9 cellular contexts compared by ENCODE assay signal in the genomic region with DNA sequence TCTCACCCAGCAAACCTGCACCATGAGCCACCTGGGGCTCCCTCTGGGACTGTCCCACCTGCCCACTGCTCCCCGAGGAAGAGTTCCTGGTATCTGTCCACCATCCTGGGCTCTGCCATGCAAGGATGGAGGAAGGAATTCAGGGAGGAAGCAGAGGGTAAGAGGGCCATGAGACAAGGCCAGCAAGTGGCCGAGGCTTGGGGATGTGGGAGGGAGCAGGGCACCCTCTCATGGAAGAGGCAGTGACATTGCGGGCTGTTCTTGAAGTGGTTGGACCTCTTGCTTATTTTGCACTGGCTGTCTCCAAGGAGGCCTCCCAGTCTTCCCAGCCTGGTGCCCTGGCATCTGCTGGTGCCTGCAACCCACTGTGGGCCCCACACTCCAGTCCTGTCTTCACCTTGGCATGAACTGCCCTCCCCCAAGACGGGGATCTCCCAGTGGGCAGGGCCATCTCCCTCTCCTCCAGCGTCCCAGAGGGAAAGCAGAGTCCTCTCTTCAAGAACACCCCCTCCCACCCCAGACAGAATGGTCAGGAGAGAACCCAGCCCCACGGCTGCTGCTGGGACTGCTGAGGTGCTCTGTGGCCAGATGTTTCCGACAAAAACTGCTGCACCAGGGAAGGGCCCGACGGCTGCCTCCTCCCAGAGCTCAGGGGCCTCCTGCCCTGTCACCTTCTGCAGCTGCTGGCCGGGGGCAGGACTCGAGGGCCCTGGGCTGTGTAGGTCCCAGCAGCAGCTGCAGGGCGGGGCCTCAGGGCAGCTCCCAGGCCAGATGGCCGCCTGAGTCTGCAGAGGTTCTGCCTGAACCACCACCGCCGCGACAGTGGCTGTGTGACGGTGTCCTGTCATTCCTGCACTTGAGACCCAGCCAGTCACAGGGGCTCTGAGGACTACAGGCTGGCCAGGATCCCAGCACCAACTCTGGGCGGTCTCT. TPM values are rescaled to one million over a fixed set of nuclear protein-coding genes. Genes with fewer than 3 reads are reported as not detected.
DNase-seq lines count a peak whose midpoint lies in the region; ATAC-seq and TF ChIP-seq lines count a peak whose summit lies in the region.
"Had no signal": no experiment of that assay in that cellular context is flagged by ENCODE, and none has a peak within 500 bp of the region (broad histone marks: within the 10 kb centered on the region; RNA-seq: fewer than 3 reads in every experiment).

No MANE protein-coding gene starts in this region.

- H3K36me3 Mint-ChIP-seq in mesothelial cell of epicardium: no peaks in the 10 kb centered on the region

- intact Hi-C loops in vagina (cut with DNase I): loop anchor here (2.0 to 10.0 kb wide), 3 partner anchors 29 to 450 kb away; a partner anchor contains a TSS

- H3K4me1 ChIP-seq in adipocyte (ENCODE audit: control insufficient read depth, insufficient read depth, low read length): peaks cover 67% of the 10 kb centered on the region
- H3K4me1 ChIP-seq in vagina: peaks cover 47% of the 10 kb centered on the region

- peaks cover 24% of the 10 kb centered on the region for H3K27me3 Mint-ChIP-seq in stimulated activated naive CD8-positive, alpha-beta T cell treated with anti-CD3 and anti-CD28 coated beads, Interleukin-15, amount 100 ng/mL, for 72 hours
- H3K27me3 Mint-ChIP-seq in mesothelial cell of epicardium (ENCODE audit: low read depth): peaks cover 12% of the 10 kb centered on the region

- TF ChIP-seq POLR2A in vagina (IDR thresholded peaks at IDR 0.05): no peak

- no peaks in the 10 kb centered on the region for H3K9me3 Mint-ChIP-seq in stimulated activated naive CD8-positive, alpha-beta T cell treated with anti-CD3 and anti-CD28 coated beads, Interleukin-15, amount 100 ng/mL, for 72 hours
- no peaks in the 10 kb centered on the region for H3K9me3 Mint-ChIP-seq in mesothelial cell of epicardium

- H3K4me3 Mint-ChIP-seq in stimulated activated naive CD8-positive, alpha-beta T cell treated with anti-CD3 and anti-CD28 coated beads, Interleukin-15, amount 100 ng/mL, for 72 hours: peak overlapping the region; percentile 77 to 82
- peak overlapping the region; percentile 68 for H3K4me3 Mint-ChIP-seq in mesothelial cell of epicardium

- TF ChIP-seq CTCF in mesothelial cell of epicardium (IDR thresholded peaks at IDR 0.05; ENCODE audit: unreplicated experiment) (no peak), vagina (IDR thresholded peaks at IDR 0.05) (no peak)

- peak overlapping the region; percentile 34 for H3K9ac ChIP-seq in adipocyte (ENCODE audit: low read length)

- peaks cover 75% of the 10 kb centered on the region for H3K4me1 Mint-ChIP-seq in stimulated activated naive CD8-positive, alpha-beta T cell treated with anti-CD3 and anti-CD28 coated beads, Interleukin-15, amount 100 ng/mL, for 72 hours
- peaks cover 43% of the 10 kb centered on the region for H3K4me1 Mint-ChIP-seq in mesothelial cell of epicardium

- DNase-seq in stimulated activated naive CD8-positive, alpha-beta T cell treated with anti-CD3 and anti-CD28 coated beads, Interleukin-15, amount 100 ng/mL, for 72 hours: no peak
- no peak for DNase-seq in stimulated activated naive CD8-positive, alpha-beta T cell treated with anti-CD3 and anti-CD28 coated beads, Interleukin-15, Interleukin-2, amounts not matched to agents 100 U/mL and 50 U/mL, for 24 hours
- no peak for DNase-seq in adipocyte (ENCODE audit: low read depth)
- no peak for DNase-seq in mesothelial cell of epicardium (ENCODE audit: low spot score in 2 of 2, unreplicated experiment in 2 of 2)
- DNase-seq in vagina (ENCODE audit: extremely low spot score in 2 of 2): no peak
- no peak for DNase-seq in SKM-1 treated with dmso at 0.1 percent for 144 hours (lab: John Stamatoyannopoulos, UW; ENCODE audit: unreplicated experiment)
- DNase-seq in NCI-H2227 (lab: John Stamatoyannopoulos, UW; ENCODE audit: unreplicated experiment): no peak
- no peak for DNase-seq in cerebellar nuclear complex (lab: John Stamatoyannopoulos, UW)
- DNase-seq: DND-41 had no signal

- no peaks in the 10 kb centered on the region for H3K27me3 ChIP-seq in adipocyte (replicated peaks; ENCODE audit: control insufficient read depth, insufficient read depth, low read length)
- no peaks in the 10 kb centered on the region for H3K27me3 ChIP-seq in vagina

- H3K36me3 ChIP-seq in adipocyte (ENCODE audit: control insufficient read depth, insufficient read depth, low read length, severe bottlenecking): no peaks in the 10 kb centered on the region
- H3K36me3 ChIP-seq in vagina: no peaks in the 10 kb centered on the region

- no peak for ATAC-seq in stimulated activated naive CD8-positive, alpha-beta T cell treated with anti-CD3 and anti-CD28 coated beads, Interleukin-15, amount 100 ng/mL, for 72 hours
- no peak for ATAC-seq in stimulated activated naive CD8-positive, alpha-beta T cell treated with anti-CD3 and anti-CD28 coated beads, Interleukin-15, Interleukin-2, amounts not matched to agents 100 U/mL and 50 U/mL, for 24 hours

- H3K27ac ChIP-seq in vagina: peak overlapping the region; percentile 45

- H3K27ac Mint-ChIP-seq in stimulated activated naive CD8-positive, alpha-beta T cell treated with anti-CD3 and anti-CD28 coated beads, Interleukin-15, amount 100 ng/mL, for 72 hours: no peak overlapping the region
- no peak overlapping the region for H3K27ac Mint-ChIP-seq in mesothelial cell of epicardium

- H3K4me3 ChIP-seq in adipocyte (ENCODE audit: low read length): no peak overlapping the region
- no peak overlapping the region for H3K4me3 ChIP-seq in vagina

- H3K9me3 ChIP-seq in adipocyte (ENCODE audit: control insufficient read depth, low read length) (no peaks in the 10 kb centered on the region), vagina (no peaks in the 10 kb centered on the region)

RNA-seq across cellular contexts. Expression of a gene that starts 1.8 kb away (rescaled TPM):
- total RNA-seq in mesothelial cell of epicardium: 116 to 122 TPM (median 117 TPM) in 3 replicates
- 92.8 TPM for total RNA-seq in vagina

RNA-seq across cellular contexts. Expression of a gene that starts 3.5 kb away (rescaled TPM):
- total RNA-seq in mesothelial cell of epicardium: 5.8 to 6.7 TPM (median 6.2 TPM) in 3 replicates
- total RNA-seq in vagina: 7.6 TPM

RNA-seq across cellular contexts. Expression of a gene that starts 44.4 kb away (rescaled TPM):
- total RNA-seq in mesothelial cell of epicardium (68.7 to 70.9 TPM (median 70.9 TPM) in 3 replicates), vagina (284 TPM)
